Comparison of ENCODE assay signal across 15 cellular contexts in the genomic region with DNA sequence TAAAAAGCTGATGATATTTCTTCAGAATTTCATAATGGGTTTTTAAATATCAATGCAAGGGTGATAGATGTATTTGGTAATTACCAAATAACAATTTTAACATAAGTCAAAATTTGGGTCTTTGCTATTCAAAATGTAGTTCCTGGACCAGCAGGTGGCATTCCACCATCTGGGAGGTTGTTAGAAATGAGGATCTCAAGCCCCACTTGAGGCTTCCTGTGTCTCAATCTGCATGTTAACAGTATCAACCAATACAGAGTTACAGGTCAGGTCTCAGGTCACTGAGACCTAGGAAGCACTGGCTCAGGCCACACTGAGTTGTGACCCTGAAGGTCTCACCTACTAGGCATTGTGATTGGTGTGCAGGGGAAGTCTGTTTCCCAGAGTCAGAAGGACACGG. TPM values are rescaled to one million over a fixed set of nuclear protein-coding genes. Genes with fewer than 3 reads are reported as not detected.
A peak's percentile ranks its signal among the peaks of the same experiment; 100 is the strongest.
DNase-seq lines count a peak whose midpoint lies in the region; ATAC-seq, FAIRE-seq and TF ChIP-seq lines count a peak whose summit lies in the region.
"Had no signal": no experiment of that assay in that cellular context is flagged by ENCODE, and none has a peak within 500 bp of the region (broad histone marks: within the 10 kb centered on the region; RNA-seq: fewer than 3 reads in every experiment).

No MANE protein-coding gene starts in this region.

- H3K4ac ChIP-seq in H1 (replicated peaks; ENCODE audit: insufficient read length, low read depth, low read length): no peak overlapping the region
- H3K4ac ChIP-seq in trophoblast cell (ENCODE audit: low read depth, low read length): no peak overlapping the region

- CTCF ChIA-PET in BJ (lab: Yijun Ruan, JAX): interaction anchor here (0.6 kb wide), 1 partner anchor 326 kb away, joined by 3 read pairs; no protein-coding TSS in a partner anchor
- CTCF ChIA-PET in H1 (lab: Charles Lee; ENCODE audit: partially characterized antibody): interaction anchor here (0.6 to 1.3 kb wide), 3 partner anchors 31 to 1462 kb away, joined by 3 read pairs; partner anchors contain the start of gene RGS17

- H3K23me2 ChIP-seq in H1 (ENCODE audit: low read depth, low read length): no peaks in the 10 kb centered on the region; the same call in 1 of the 2 replicates

- H3K79me1 ChIP-seq in H1 (ENCODE audit: low read depth, low read length): no peaks in the 10 kb centered on the region; the same call in 1 of the 2 replicates
- H3K79me1 ChIP-seq in trophoblast cell (ENCODE audit: low read length): no peaks in the 10 kb centered on the region

- no peak overlapping the region for H3K14ac ChIP-seq in H1 (ENCODE audit: insufficient read length)
- H3K14ac ChIP-seq in trophoblast cell (ENCODE audit: low read length): no peak overlapping the region

- TF ChIP-seq EP300 in H1 (IDR thresholded peaks at IDR 0.05; ENCODE audit: borderline replicate concordance in 1 of 2, low read depth in 2 of 2, low read length in 2 of 2): no peak

- DNase-seq in BJ (ENCODE audit: low read depth) (no peak), NCI-H2196 treated with DMSO at 0.1 percent for 48 hours (lab: John Stamatoyannopoulos, UW; ENCODE audit: unreplicated experiment) (peak; percentile 9), H1 (ENCODE audit: low read depth in 1 of 2, low spot score in 2 of 2) (no peak), anterior cingulate cortex (lab: John Stamatoyannopoulos, UW) (no peak), trophoblast cell (no peak), spleen (no peak)
- DNase-seq in stimulated activated naive B cell treated with anti-CD40 and anti-IgM and Interleukin-4, amounts not matched to agents 10 μg/mL and 1 μg/mL and 100 μg/mL, for 72 hours: no peak
- DNase-seq: activated CD4-positive, alpha-beta T cell treated with anti-CD3 and anti-CD28 coated beads, Interleukin-2, amount 50 U/mL, for 1 hour; activated naive CD4-positive, alpha-beta T cell; Calu3; colonic mucosa; NCI-H1436; pancreas had no signal

- H2BK12ac ChIP-seq in H1 (ENCODE audit: low read depth, low read length): no peak overlapping the region
- no peak overlapping the region for H2BK12ac ChIP-seq in trophoblast cell (ENCODE audit: low read length)

- no peak overlapping the region for H2AK5ac ChIP-seq in H1 (ENCODE audit: low read depth, low read length)
- no peak overlapping the region for H2AK5ac ChIP-seq in trophoblast cell (ENCODE audit: low read length)

- no peaks in the 10 kb centered on the region for H4K20me1 ChIP-seq in H1 (replicated peaks in 1 of 2; ENCODE audit: control insufficient read depth in 1 of 2, insufficient read depth in 2 of 2, low read length in 2 of 2)

- no peak overlapping the region for H3K18ac ChIP-seq in H1 (ENCODE audit: extremely low read depth, low read length)
- H3K18ac ChIP-seq in trophoblast cell (ENCODE audit: low read length): no peak overlapping the region

- ATAC-seq in GM18861 (IDR thresholded peaks at IDR 0.05; ENCODE audit: unreplicated experiment): peak; percentile 65
- no peak for ATAC-seq in stimulated activated naive B cell treated with anti-CD40 and anti-IgM and Interleukin-4, amounts not matched to agents 10 μg/mL and 1 μg/mL and 100 μg/mL, for 72 hours (replicated peaks)

- no peak overlapping the region for H3K23ac ChIP-seq in H1 (ENCODE audit: insufficient read length)
- no peak overlapping the region for H3K23ac ChIP-seq in trophoblast cell (ENCODE audit: low read length)

- TF ChIP-seq POLR2A in H1 (IDR thresholded peaks at IDR 0.05; ENCODE audit: control extremely low read depth in 1 of 2, low read depth in 2 of 2, low read length in 2 of 2) (no peak), spleen (IDR thresholded peaks at IDR 0.05) (no peak)

- 56% methylated on average over 1 of the region's 1 CpG; no CpG with 5 or more reads in 1 of the 2 experiments for WGBS in H1 (ENCODE audit: extremely low coverage in 1 of 2, insufficient coverage in 1 of 2, insufficient read length in 1 of 2, insufficient replicate concordance in 2 of 2, low coverage in 1 of 2, low lambda C conversion rate in 2 of 2, missing lambda C conversion rate in 1 of 2), 2 experiments
- no CpG with 5 or more reads among the region's 1 CpG for WGBS in trophoblast cell (ENCODE audit: extremely low coverage, insufficient coverage, insufficient read length)
- 84 to 100% (median 87%) methylated on average over 1 of the region's 1 CpG for WGBS in spleen, 5 donors

- H4K5ac ChIP-seq in H1 (ENCODE audit: insufficient read length, low read depth, low read length): no peak overlapping the region

- peaks cover 9 to 12% of the 10 kb centered on the region in 2 donors for H3K9me3 Mint-ChIP-seq in stimulated activated naive B cell treated with anti-CD40 and anti-IgM and Interleukin-4, amounts not matched to agents 10 μg/mL and 1 μg/mL and 100 μg/mL, for 72 hours

- H3K9me3 ChIP-seq in H1 (ENCODE audit: insufficient read depth in 2 of 2, low read depth in 1 of 2, low read length in 1 of 2): peaks cover 0 to 5% of the 10 kb centered on the region in 2 experiments; a peak in 2 of 4 replicates
- H3K9me3 ChIP-seq in trophoblast cell (ENCODE audit: insufficient read depth, low read depth, low read length): no peaks in the 10 kb centered on the region
- H3K9me3 ChIP-seq in spleen: peaks cover 0 to 15% (median 7%) of the 10 kb centered on the region in 8 donors
- H3K9me3 ChIP-seq: colonic mucosa, pancreas, SJSA1 had no signal

- H2BK15ac ChIP-seq in H1 (ENCODE audit: low read length): no peak overlapping the region

- no peak overlapping the region for H3K27ac Mint-ChIP-seq in stimulated activated naive B cell treated with anti-CD40 and anti-IgM and Interleukin-4, amounts not matched to agents 10 μg/mL and 1 μg/mL and 100 μg/mL, for 72 hours

- TF ChIP-seq CTCF in BJ (IDR thresholded peaks at IDR 0.05; ENCODE audit: insufficient read depth, low read depth, low read length) (0 out of 2 replicates have a peak, but pooled peaks have one; percentile 9), H1 (IDR thresholded peaks at IDR 0.05; ENCODE audit: control extremely low read depth in 1 of 3, insufficient read depth in 1 of 3, low read depth in 1 of 3, low read length in 3 of 3) (no peak), spleen (IDR thresholded peaks at IDR 0.05 in 8 of 11, conservative IDR thresholded peaks at IDR 0.05 in 3 of 11) (no peak)

- H3K4me1 ChIP-seq in H1 (replicated peaks in 1 of 4; ENCODE audit: control insufficient read depth in 3 of 4, insufficient read depth in 4 of 4, low read length in 3 of 4) (peaks cover 2 to 9% (median 4%) of the 10 kb centered on the region in 4 experiments; a peak in 4 of 7 replicates), trophoblast cell (ENCODE audit: control insufficient read depth in 1 of 2, insufficient read depth in 2 of 2, low read length in 2 of 2) (no peaks in the 10 kb centered on the region), spleen (no peaks in the 10 kb centered on the region)
- H3K4me1 ChIP-seq: colonic mucosa had no signal

- H3K56ac ChIP-seq in H1 (replicated peaks; ENCODE audit: insufficient read length, low read depth, low read length): no peak overlapping the region

- H2BK120ac ChIP-seq in H1 (replicated peaks; ENCODE audit: low read depth, low read length) (no peak overlapping the region), trophoblast cell (ENCODE audit: insufficient read depth, low read length, poor library complexity) (no peak overlapping the region)

- no peaks in the 10 kb centered on the region for H3K4me1 Mint-ChIP-seq in stimulated activated naive B cell treated with anti-CD40 and anti-IgM and Interleukin-4, amounts not matched to agents 10 μg/mL and 1 μg/mL and 100 μg/mL, for 72 hours

- H4K8ac ChIP-seq in H1 (ENCODE audit: extremely low read depth, insufficient read depth, low read length) (no peak overlapping the region), trophoblast cell (ENCODE audit: low read depth, low read length) (no peak overlapping the region)

- H3K4me2 ChIP-seq in H1 (ENCODE audit: insufficient read depth in 1 of 2, low read depth in 2 of 2, low read length in 2 of 2): no peak overlapping the region
- H3K4me2 ChIP-seq in trophoblast cell (ENCODE audit: low read length): no peak overlapping the region

- H4K91ac ChIP-seq in H1 (replicated peaks; ENCODE audit: insufficient read length, low read length) (no peak overlapping the region), trophoblast cell (ENCODE audit: low read depth, low read length) (no peak overlapping the region)

- peaks cover 0 to 3% of the 10 kb centered on the region in 2 experiments; a peak in 1 of 4 replicates for H3K79me2 ChIP-seq in H1 (ENCODE audit: control insufficient read depth in 1 of 2, insufficient read depth in 2 of 2, low read length in 2 of 2)
- H3K79me2 ChIP-seq in trophoblast cell (ENCODE audit: control insufficient read depth, insufficient read depth, low read length, poor library complexity): no peaks in the 10 kb centered on the region

- 0 out of 2 replicates have a peak overlapping the region, but pooled peaks have one; percentile 11 for H3K27ac ChIP-seq in H1 (ENCODE audit: low read depth, low read length)
- H3K27ac ChIP-seq in trophoblast cell (ENCODE audit: low read depth, low read length): no peak overlapping the region
- H3K27ac ChIP-seq in spleen: no peak overlapping the region
- H3K27ac ChIP-seq: colonic mucosa, pancreas, SJSA1 had no signal

- H3K27me3 Mint-ChIP-seq in stimulated activated naive B cell treated with anti-CD40 and anti-IgM and Interleukin-4, amounts not matched to agents 10 μg/mL and 1 μg/mL and 100 μg/mL, for 72 hours: peaks cover 7 to 22% of the 10 kb centered on the region in 2 donors

- H2BK5ac ChIP-seq in H1 (ENCODE audit: low read depth, low read length): peak overlapping the region; percentile 77
- H2BK5ac ChIP-seq in trophoblast cell (ENCODE audit: low read depth, low read length, poor library complexity): no peak overlapping the region

- FAIRE-seq in H1 (lab: Jason Lieb, UNC): peak; percentile 82
- FAIRE-seq: pancreas had no signal

- no peaks in the 10 kb centered on the region for H3K36me3 Mint-ChIP-seq in stimulated activated naive B cell treated with anti-CD40 and anti-IgM and Interleukin-4, amounts not matched to agents 10 μg/mL and 1 μg/mL and 100 μg/mL, for 72 hours

- H3K36me3 ChIP-seq in BJ (ENCODE audit: control insufficient read depth, insufficient read depth, low read length) (no peaks in the 10 kb centered on the region), H1 (ENCODE audit: control insufficient read depth in 2 of 4, insufficient read depth in 4 of 4, low read length in 3 of 4) (no peaks in the 10 kb centered on the region), trophoblast cell (ENCODE audit: control insufficient read depth in 1 of 2, insufficient read depth in 2 of 2, low read length in 2 of 2) (no peaks in the 10 kb centered on the region), spleen (no peaks in the 10 kb centered on the region)
- H3K36me3 ChIP-seq: colonic mucosa, pancreas, SJSA1 had no signal

- H2AFZ ChIP-seq in H1 (ENCODE audit: low read length): no peak overlapping the region
- no peak overlapping the region for H2AFZ ChIP-seq in trophoblast cell (ENCODE audit: insufficient read depth, low read length, poor library complexity)

- H3K27me3 ChIP-seq in BJ (ENCODE audit: control insufficient read depth, insufficient read depth, low read length) (no peaks in the 10 kb centered on the region), H1 (replicated peaks in 1 of 4; ENCODE audit: control insufficient read depth in 3 of 4, extremely low read depth in 1 of 4, insufficient read depth in 3 of 4, low read length in 3 of 4) (no peaks in the 10 kb centered on the region), trophoblast cell (ENCODE audit: insufficient read depth, low read length) (no peaks in the 10 kb centered on the region), spleen (replicated peaks in 1 of 7) (peaks cover 0 to 4% (median 0%) of the 10 kb centered on the region in 7 donors)
- H3K27me3 ChIP-seq: colonic mucosa, pancreas, SJSA1 had no signal

- no peak overlapping the region for H2BK20ac ChIP-seq in H1 (ENCODE audit: low read length)

- TF ChIP-seq RAD21 in H1 (IDR thresholded peaks at IDR 0.05 in 1 of 2, conservative IDR thresholded peaks at IDR 0.05 in 1 of 2; ENCODE audit: low read depth in 2 of 2, low read length in 2 of 2): no peak; a peak in 1 of 4 replicates

- no peak overlapping the region for H3K4me3 Mint-ChIP-seq in stimulated activated naive B cell treated with anti-CD40 and anti-IgM and Interleukin-4, amounts not matched to agents 10 μg/mL and 1 μg/mL and 100 μg/mL, for 72 hours

- intact Hi-C loops in spleen (cut with DNase I; ENCODE audit: low total_unique reads): no loop called here

- H3K9ac ChIP-seq in H1 (replicated peaks in 1 of 4; ENCODE audit: extremely low read depth in 1 of 4, low read depth in 3 of 4, low read length in 3 of 4) (no peak overlapping the region), trophoblast cell (ENCODE audit: low read length) (no peak overlapping the region)

- H3K4me3 ChIP-seq in BJ (ENCODE audit: low read depth, low read length): no peak overlapping the region
- no peak overlapping the region for H3K4me3 ChIP-seq in H1 (ENCODE audit: extremely low read depth in 1 of 4, insufficient read depth in 2 of 4, low read depth in 3 of 4, low read length in 4 of 4)
- H3K4me3 ChIP-seq in trophoblast cell (ENCODE audit: low read depth, low read length): no peak overlapping the region
- H3K4me3 ChIP-seq in spleen: no peak overlapping the region
- H3K4me3 ChIP-seq: colonic mucosa, pancreas, SJSA1 had no signal

- POLR2A ChIA-PET in BJ (lab: Charles Lee): no interaction called here
- POLR2A ChIA-PET in H1 (lab: Charles Lee; ENCODE audit: partially characterized antibody): interaction anchor here (1.0 kb wide), 1 partner anchor 71 kb away, joined by 3 read pairs; the partner anchor contains the start of gene RGS17

- no peak overlapping the region for H4K12ac ChIP-seq in trophoblast cell (ENCODE audit: low read depth, low read length)

RNA-seq across cellular contexts. Expression of gene MTRF1L, which starts 57.2 kb away (rescaled TPM):
- polyA plus RNA-seq in BJ (2011; rRNA removed) (8.1 and 16.0 TPM in 2 replicates), H1 (2011; rRNA removed) (3.0 and 4.5 TPM in 2 replicates), spleen (10 to 100 TPM in 2 of 3 donors, 1 to 10 TPM in 1; 9.6 to 20.0 (median 10.4) TPM)
- polyA minus RNA-seq in BJ (2011; rRNA and poly(A)+ RNA removed): 3.9 and 6.0 TPM in 2 replicates
- 24.0 and 26.5 TPM in 2 replicates for total RNA-seq in H1 (2021; fragmentation: NEBNext Ultra II Directional; extraction: Animal tissue kit (Norgen Biotek cat#: 25700))
- polyA plus RNA-seq in H1 (2011; cell fraction: cytosol; rRNA removed): 6.8 TPM
- polyA plus RNA-seq in H1 (2011; cell fraction: nucleus; rRNA removed): 12.7 TPM
- 10.4 to 18.3 TPM (median 12.7 TPM) in 4 replicates for polyA plus RNA-seq in H1 (2012, experiment 1 of 2)
- 2.2 TPM for polyA plus RNA-seq in H1 (2012, experiment 2 of 2)
- polyA plus RNA-seq in H1 (2013, experiment 1 of 2): 22.0 TPM
- 20.6 TPM for polyA plus RNA-seq in H1 (2013, experiment 2 of 2)
- 10.5 and 13.7 TPM in 2 replicates for polyA minus RNA-seq in H1 (2011; rRNA and poly(A)+ RNA removed)
- polyA minus RNA-seq in H1 (2011; cell fraction: cytosol; rRNA and poly(A)+ RNA removed): 5.1 TPM
- 42.0 TPM for polyA minus RNA-seq in H1 (2011; cell fraction: nucleus; rRNA and poly(A)+ RNA removed)
- polyA plus RNA-seq in trophoblast cell (2013): 13.4 and 13.6 TPM in 2 replicates
- 10 to 100 TPM; 17.2 to 56.4 (median 28.2) TPM for total RNA-seq in spleen
